Comparison of ENCODE assay signal across 1 cellular context in genomic region chr1:40668769-40669525, GRCh38.
TF ChIP-seq lines count a peak whose summit lies in the region.

No MANE protein-coding gene starts in this region.

TF ChIP-seq in GM12878, 131 proteins besides CTCF, POLR2A, EP300 and RAD21 (continued from another document):
- TF ChIP-seq, protein P1, sequence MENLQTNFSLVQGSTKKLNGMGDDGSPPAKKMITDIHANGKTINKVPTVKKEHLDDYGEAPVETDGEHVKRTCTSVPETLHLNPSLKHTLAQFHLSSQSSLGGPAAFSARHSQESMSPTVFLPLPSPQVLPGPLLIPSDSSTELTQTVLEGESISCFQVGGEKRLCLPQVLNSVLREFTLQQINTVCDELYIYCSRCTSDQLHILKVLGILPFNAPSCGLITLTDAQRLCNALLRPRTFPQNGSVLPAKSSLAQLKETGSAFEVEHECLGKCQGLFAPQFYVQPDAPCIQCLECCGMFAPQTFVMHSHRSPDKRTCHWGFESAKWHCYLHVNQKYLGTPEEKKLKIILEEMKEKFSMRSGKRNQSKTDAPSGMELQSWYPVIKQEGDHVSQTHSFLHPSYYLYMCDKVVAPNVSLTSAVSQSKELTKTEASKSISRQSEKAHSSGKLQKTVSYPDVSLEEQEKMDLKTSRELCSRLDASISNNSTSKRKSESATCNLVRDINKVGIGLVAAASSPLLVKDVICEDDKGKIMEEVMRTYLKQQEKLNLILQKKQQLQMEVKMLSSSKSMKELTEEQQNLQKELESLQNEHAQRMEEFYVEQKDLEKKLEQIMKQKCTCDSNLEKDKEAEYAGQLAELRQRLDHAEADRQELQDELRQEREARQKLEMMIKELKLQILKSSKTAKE (IDR thresholded peaks at IDR 0.05; ENCODE audit: low read depth, poor library complexity, severe bottlenecking), result no peak
- TF ChIP-seq, protein P2, sequence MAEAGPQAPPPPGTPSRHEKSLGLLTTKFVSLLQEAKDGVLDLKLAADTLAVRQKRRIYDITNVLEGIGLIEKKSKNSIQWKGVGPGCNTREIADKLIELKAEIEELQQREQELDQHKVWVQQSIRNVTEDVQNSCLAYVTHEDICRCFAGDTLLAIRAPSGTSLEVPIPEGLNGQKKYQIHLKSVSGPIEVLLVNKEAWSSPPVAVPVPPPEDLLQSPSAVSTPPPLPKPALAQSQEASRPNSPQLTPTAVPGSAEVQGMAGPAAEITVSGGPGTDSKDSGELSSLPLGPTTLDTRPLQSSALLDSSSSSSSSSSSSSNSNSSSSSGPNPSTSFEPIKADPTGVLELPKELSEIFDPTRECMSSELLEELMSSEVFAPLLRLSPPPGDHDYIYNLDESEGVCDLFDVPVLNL (IDR thresholded peaks at IDR 0.05; ENCODE audit: low read depth, low read length), result no peak
- no peak for TF ChIP-seq PAX8 (IDR thresholded peaks at IDR 0.05)
